In the genomic region with DNA sequence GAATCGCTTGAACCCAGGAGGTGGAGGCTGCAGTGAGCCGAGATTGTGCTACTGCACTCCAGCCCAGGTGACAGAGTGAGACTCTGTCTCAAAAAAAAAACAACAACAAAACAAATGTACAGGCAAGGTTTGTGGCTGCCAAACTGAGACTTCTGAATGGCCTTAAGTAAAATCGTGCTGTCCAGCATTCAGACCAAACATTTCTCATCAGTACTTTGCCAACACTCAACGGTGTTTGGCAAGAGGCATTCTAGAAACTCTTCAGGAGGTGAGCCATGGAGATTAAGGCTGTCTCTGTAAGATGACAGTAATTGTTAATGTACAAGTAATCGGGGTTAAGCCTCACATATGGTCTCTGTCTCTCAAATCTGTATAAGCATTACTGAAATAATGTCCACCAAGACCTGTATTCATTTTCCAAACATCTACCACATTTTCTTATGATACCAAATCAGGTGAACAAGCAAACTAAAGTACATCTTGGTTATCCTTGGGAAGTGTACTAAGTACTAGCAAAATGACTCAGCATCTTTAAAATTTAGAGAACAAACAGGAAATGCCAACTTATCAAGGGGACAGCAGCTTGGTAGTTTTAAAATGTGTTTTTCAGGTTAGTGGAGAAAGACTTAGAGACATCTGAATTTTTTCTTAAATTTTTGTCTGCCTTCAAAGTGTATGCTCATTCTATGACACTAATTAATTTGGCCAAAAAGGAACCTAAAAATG, we compare ENCODE assay signal across 1 cellular context.
TF ChIP-seq lines count a peak whose summit lies in the region.

No MANE protein-coding gene starts in this region.

TF ChIP-seq in K562, 482 proteins besides CTCF, POLR2A, EP300 and RAD21 (continued from another document):
- TF ChIP-seq CREM (IDR thresholded peaks at IDR 0.05; ENCODE audit: low read depth) (no peak), MTA2 (IDR thresholded peaks at IDR 0.05; ENCODE audit: low read depth) (no peak), EP400 (IDR thresholded peaks at IDR 0.05) (no peak), NFE2 (IDR thresholded peaks at IDR 0.05; ENCODE audit: low read depth) (peak; percentile 80), ZNF75A (CRISPR knock-in tag; IDR thresholded peaks at IDR 0.05) (no peak), ZNF316 (IDR thresholded peaks at IDR 0.05) (peak; percentile 65), TARDBP (IDR thresholded peaks at IDR 0.05) (no peak), NFE2L1 (tag; IDR thresholded peaks at IDR 0.05; ENCODE audit: borderline replicate concordance, low read depth) (peak; percentile 51; the same call in 1 of the 2 replicates), C11orf30 (IDR thresholded peaks at IDR 0.05; ENCODE audit: low read depth) (peak; percentile 61)
- TF ChIP-seq, protein P1, sequence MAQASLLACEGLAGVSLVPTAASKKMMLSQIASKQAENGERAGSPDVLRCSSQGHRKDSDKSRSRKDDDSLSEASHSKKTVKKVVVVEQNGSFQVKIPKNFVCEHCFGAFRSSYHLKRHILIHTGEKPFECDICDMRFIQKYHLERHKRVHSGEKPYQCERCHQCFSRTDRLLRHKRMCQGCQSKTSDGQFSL (CRISPR knock-in tag; IDR thresholded peaks at IDR 0.05) = no peak
- TF ChIP-seq, protein P1 (tag; IDR thresholded peaks at IDR 0.05) = no peak
- TF ChIP-seq, protein P2, sequence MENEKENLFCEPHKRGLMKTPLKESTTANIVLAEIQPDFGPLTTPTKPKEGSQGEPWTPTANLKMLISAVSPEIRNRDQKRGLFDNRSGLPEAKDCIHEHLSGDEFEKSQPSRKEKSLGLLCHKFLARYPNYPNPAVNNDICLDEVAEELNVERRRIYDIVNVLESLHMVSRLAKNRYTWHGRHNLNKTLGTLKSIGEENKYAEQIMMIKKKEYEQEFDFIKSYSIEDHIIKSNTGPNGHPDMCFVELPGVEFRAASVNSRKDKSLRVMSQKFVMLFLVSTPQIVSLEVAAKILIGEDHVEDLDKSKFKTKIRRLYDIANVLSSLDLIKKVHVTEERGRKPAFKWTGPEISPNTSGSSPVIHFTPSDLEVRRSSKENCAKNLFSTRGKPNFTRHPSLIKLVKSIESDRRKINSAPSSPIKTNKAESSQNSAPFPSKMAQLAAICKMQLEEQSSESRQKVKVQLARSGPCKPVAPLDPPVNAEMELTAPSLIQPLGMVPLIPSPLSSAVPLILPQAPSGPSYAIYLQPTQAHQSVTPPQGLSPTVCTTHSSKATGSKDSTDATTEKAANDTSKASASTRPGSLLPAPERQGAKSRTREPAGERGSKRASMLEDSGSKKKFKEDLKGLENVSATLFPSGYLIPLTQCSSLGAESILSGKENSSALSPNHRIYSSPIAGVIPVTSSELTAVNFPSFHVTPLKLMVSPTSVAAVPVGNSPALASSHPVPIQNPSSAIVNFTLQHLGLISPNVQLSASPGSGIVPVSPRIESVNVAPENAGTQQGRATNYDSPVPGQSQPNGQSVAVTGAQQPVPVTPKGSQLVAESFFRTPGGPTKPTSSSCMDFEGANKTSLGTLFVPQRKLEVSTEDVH (IDR thresholded peaks at IDR 0.05; ENCODE audit: low read depth, partially characterized antibody) = no peak
